26 cellular contexts compared by ENCODE assay signal in the genomic region with DNA sequence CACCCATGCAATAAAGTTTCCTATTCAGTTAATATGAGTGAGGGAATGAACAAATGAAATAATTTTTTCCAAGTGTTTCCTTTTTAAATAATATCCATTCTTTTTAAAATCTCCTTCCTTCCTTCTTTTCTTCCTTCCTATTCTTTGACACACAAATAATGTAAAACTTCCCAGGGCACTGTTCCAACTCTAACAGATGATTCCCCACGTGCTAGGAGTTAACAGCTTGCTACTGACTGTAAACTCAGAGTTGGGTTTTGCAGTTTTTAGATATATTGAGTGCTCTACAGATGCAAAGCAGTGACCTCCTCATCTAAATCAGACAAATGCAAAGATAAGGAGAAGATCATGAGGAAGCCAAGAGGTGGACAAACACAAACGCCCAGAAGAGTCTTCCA. TPM values are rescaled to one million over a fixed set of nuclear protein-coding genes. Genes with fewer than 3 reads are reported as not detected.
DNase-seq lines count a peak whose midpoint lies in the region; ATAC-seq, FAIRE-seq and TF ChIP-seq lines count a peak whose summit lies in the region.
"Had no signal": no experiment of that assay in that cellular context is flagged by ENCODE, and none has a peak within 500 bp of the region (broad histone marks: within the 10 kb centered on the region; RNA-seq: fewer than 3 reads in every experiment).

No MANE protein-coding gene starts in this region.

- no peak overlapping the region for H2AK5ac ChIP-seq in H1 (ENCODE audit: low read depth, low read length)

- H3K79me1 ChIP-seq in H1 (ENCODE audit: low read depth, low read length) = no peaks in the 10 kb centered on the region

- POLR2A ChIA-PET in Caco-2 (lab: Charles Lee) (interaction anchor here (1.0 to 1.5 kb wide), 2 partner anchors 53 to 54 kb away, joined by 3 to 4 read pairs; partner anchors contain the start of gene POU2F1), H1 (lab: Charles Lee; ENCODE audit: partially characterized antibody) (interaction anchor here (1.1 to 2.4 kb wide), 4 partner anchors 29 to 106 kb away, joined by 3 to 26 read pairs (median 4); partner anchors contain the start of gene POU2F1)

- no peak for TF ChIP-seq RAD21 in H1 (IDR thresholded peaks at IDR 0.05 in 1 of 2, conservative IDR thresholded peaks at IDR 0.05 in 1 of 2; ENCODE audit: low read depth in 2 of 2, low read length in 2 of 2)

- H2BK15ac ChIP-seq in H1 (ENCODE audit: low read length) = 0 out of 2 replicates have a peak overlapping the region, but pooled peaks have one; percentile 0

- H3K9me3 Mint-ChIP-seq in Caco-2 (ENCODE audit: unreplicated experiment) = peaks cover 38% of the 10 kb centered on the region
- H3K9me3 Mint-ChIP-seq in nephron progenitor cell = peaks cover 15% of the 10 kb centered on the region
- H3K9me3 Mint-ChIP-seq: activated T-helper 1 cell treated with anti-CD3 and anti-CD28 coated beads, Interleukin-12 subunit alpha, Interleukin-12 subunit beta, Interleukin-2, Interleukin-4 antibody, amounts not matched to agents 30 ng/mL and 10 ng/mL and 1 ng/mL, durations not matched to agents 14 hours and 24 hours and 36 hours; central memory CD8-positive, alpha-beta T cell; T-helper 1 cell treated with Interleukin-12 subunit alpha and Interleukin-12 subunit beta and Interleukin-4 antibody, amounts not matched to agents 30 μg/mL and 1 μg/mL, for 36 hours had no signal

- H4K20me1 ChIP-seq in H1 (replicated peaks in 1 of 2; ENCODE audit: control insufficient read depth in 1 of 2, insufficient read depth in 2 of 2, low read length in 2 of 2) = no peaks in the 10 kb centered on the region

- no peaks in the 10 kb centered on the region for H3K36me3 ChIP-seq in Caco-2 (ENCODE audit: control insufficient read depth, insufficient read depth, low read length)
- H3K36me3 ChIP-seq in H1 (ENCODE audit: control insufficient read depth in 2 of 4, insufficient read depth in 4 of 4, low read length in 3 of 4) = no peaks in the 10 kb centered on the region
- H3K36me3 ChIP-seq: lower lobe of right lung, ovary, SJSA1, upper lobe of right lung had no signal

- DNase-seq in Caco-2 (no peak), NCI-H1694 (lab: John Stamatoyannopoulos, UW) (peak; percentile 77), H1 (ENCODE audit: low read depth in 1 of 2, low spot score in 2 of 2) (no peak), nephron progenitor cell (no peak), foreskin fibroblast (no peak), SW480 (ENCODE audit: low spot score) (no peak), NCI-H2227 treated with DMSO at 0.1 percent for 48 hours (lab: John Stamatoyannopoulos, UW) (no peak)
- DNase-seq: activated CD4-positive, alpha-beta T cell treated with anti-CD3 and anti-CD28 coated beads, Interleukin-2, amount 10 ng/mL, durations not matched to agents 7 days and 5 days; activated CD8-positive, alpha-beta memory T cell treated with anti-CD3 and anti-CD28 coated beads, Interleukin-2, amount 10 ng/mL, durations not matched to agents 7 days and 5 days; activated naive CD4-positive, alpha-beta T cell treated with anti-CD3 and anti-CD28 coated beads, Interleukin-2, amount 50 U/mL, for 16 hours; anterior cingulate cortex; effector CD4-positive, alpha-beta T cell; foreskin melanocyte; GDM1; hippocampal formation; lower lobe of right lung; ovary; right cardiac atrium; upper lobe of right lung had no signal

- H3K27me3 Mint-ChIP-seq in Caco-2 (ENCODE audit: insufficient read depth, unreplicated experiment) = no peaks in the 10 kb centered on the region
- H3K27me3 Mint-ChIP-seq in nephron progenitor cell (ENCODE audit: low read depth, poor library complexity) = peaks cover 8% of the 10 kb centered on the region

- no peak overlapping the region for H3K9ac ChIP-seq in H1 (replicated peaks in 1 of 4; ENCODE audit: extremely low read depth in 1 of 4, low read depth in 3 of 4, low read length in 3 of 4)

- peak overlapping the region; percentile 26; the same call in 1 of the 2 replicates for H2BK5ac ChIP-seq in H1 (ENCODE audit: low read depth, low read length)

- no peak overlapping the region for H3K56ac ChIP-seq in H1 (replicated peaks; ENCODE audit: insufficient read length, low read depth, low read length)

- 0 out of 2 replicates have a peak overlapping the region, but pooled peaks have one; percentile 95 for H2BK12ac ChIP-seq in H1 (ENCODE audit: low read depth, low read length)

- H3K79me2 ChIP-seq in H1 (ENCODE audit: control insufficient read depth in 1 of 2, insufficient read depth in 2 of 2, low read length in 2 of 2) = no peaks in the 10 kb centered on the region

- no peak for TF ChIP-seq POLR2A in H1 (IDR thresholded peaks at IDR 0.05; ENCODE audit: control extremely low read depth in 1 of 2, low read depth in 2 of 2, low read length in 2 of 2)

- no peak overlapping the region for H3K14ac ChIP-seq in H1 (ENCODE audit: insufficient read length)

- H3K4me1 Mint-ChIP-seq in Caco-2 (ENCODE audit: low read depth, unreplicated experiment) (peaks cover 15% of the 10 kb centered on the region), nephron progenitor cell (peaks cover 81% of the 10 kb centered on the region)
- H3K4me1 Mint-ChIP-seq: central memory CD8-positive, alpha-beta T cell had no signal

- H3K18ac ChIP-seq in H1 (ENCODE audit: extremely low read depth, low read length) = peak overlapping the region; percentile 17; the same call in 1 of the 2 replicates

- H3K23me2 ChIP-seq in H1 (ENCODE audit: low read depth, low read length) = peaks cover 3% of the 10 kb centered on the region; the same call in 1 of the 2 replicates

- no peak overlapping the region for H3K4me3 ChIP-seq in Caco-2 (ENCODE audit: low read depth, low read length)
- H3K4me3 ChIP-seq in H1 (ENCODE audit: extremely low read depth in 1 of 4, insufficient read depth in 2 of 4, low read depth in 3 of 4, low read length in 4 of 4) = no peak overlapping the region
- no peak overlapping the region for H3K4me3 ChIP-seq in foreskin fibroblast (ENCODE audit: low read depth in 1 of 2, low read length in 2 of 2)
- H3K4me3 ChIP-seq: A549, lower lobe of right lung, ovary, SJSA1, upper lobe of right lung had no signal

- intact Hi-C loops in Caco-2 (cut with micrococcal nuclease; ENCODE audit: unreplicated experiment) = no loop called here

- no peak for TF ChIP-seq EP300 in H1 (IDR thresholded peaks at IDR 0.05; ENCODE audit: borderline replicate concordance in 1 of 2, low read depth in 2 of 2, low read length in 2 of 2)

- H3K4me2 ChIP-seq in H1 (ENCODE audit: insufficient read depth in 1 of 2, low read depth in 2 of 2, low read length in 2 of 2) = peak overlapping the region; percentile 50 to 55; a peak in 3 of 4 replicates
- H3K4me2 ChIP-seq: A549 had no signal

- no TSS peak for BruUV-seq in Caco-2 (replicated peaks; lab: Mats Ljungman, UMichigan)

- FAIRE-seq in H1 (lab: Jason Lieb, UNC) = no peak
- FAIRE-seq: A549, RCC 7860 had no signal

- no peak overlapping the region for H4K5ac ChIP-seq in H1 (ENCODE audit: insufficient read length, low read depth, low read length)

- no peak overlapping the region for H4K8ac ChIP-seq in H1 (ENCODE audit: extremely low read depth, insufficient read depth, low read length)

- no peak for ATAC-seq in GM18511 (IDR thresholded peaks at IDR 0.05; ENCODE audit: unreplicated experiment)
- ATAC-seq: A549; activated CD8-positive, alpha-beta memory T cell treated with anti-CD3 and anti-CD28 coated beads, Interleukin-2, amount 10 ng/mL, durations not matched to agents 7 days and 5 days; lower lobe of right lung had no signal

- H3K4me1 ChIP-seq in Caco-2 (peaks cover 16% of the 10 kb centered on the region), H1 (replicated peaks in 1 of 4; ENCODE audit: control insufficient read depth in 3 of 4, insufficient read depth in 4 of 4, low read length in 3 of 4) (peaks cover 6 to 28% (median 23%) of the 10 kb centered on the region in 4 experiments)
- H3K4me1 ChIP-seq: A549, lower lobe of right lung, upper lobe of right lung had no signal

- H2BK20ac ChIP-seq in H1 (ENCODE audit: low read length) = peak overlapping the region; percentile 91; the same call in 1 of the 2 replicates

- peaks cover 12% of the 10 kb centered on the region for H3K9me3 ChIP-seq in Caco-2
- no peaks in the 10 kb centered on the region for H3K9me3 ChIP-seq in H1 (ENCODE audit: insufficient read depth in 2 of 2, low read depth in 1 of 2, low read length in 1 of 2)
- H3K9me3 ChIP-seq: A549, lower lobe of right lung, ovary, SJSA1, upper lobe of right lung had no signal

- CTCF ChIA-PET in Caco-2 (lab: Charles Lee) (interaction anchor here (2.3 kb wide), 1 partner anchor 54 kb away, joined by 13 read pairs; the partner anchor contains the start of gene POU2F1), H1 (lab: Charles Lee; ENCODE audit: partially characterized antibody) (interaction anchor here (1.2 to 1.4 kb wide), 2 partner anchors 53 to 100 kb away, joined by 4 read pairs; no protein-coding TSS in a partner anchor)

- H2AFZ ChIP-seq in H1 (ENCODE audit: low read length) = no peak overlapping the region; the same call in 1 of the 2 replicates

- TF ChIP-seq CTCF in Caco-2 (IDR thresholded peaks at IDR 0.05; ENCODE audit: insufficient read depth in 1 of 2, low read depth in 1 of 2, low read length in 1 of 2, severe bottlenecking in 1 of 2, unreplicated experiment in 1 of 2) (no peak), H1 (IDR thresholded peaks at IDR 0.05; ENCODE audit: control extremely low read depth in 1 of 3, insufficient read depth in 1 of 3, low read depth in 1 of 3, low read length in 3 of 3) (no peak), nephron progenitor cell (IDR thresholded peaks at IDR 0.05) (no peak), foreskin fibroblast (IDR thresholded peaks at IDR 0.05; ENCODE audit: low read depth, low read length) (no peak)

- no peak overlapping the region for H3K27ac ChIP-seq in H1 (ENCODE audit: low read depth, low read length)
- H3K27ac ChIP-seq: A549, lower lobe of right lung, ovary, SJSA1, upper lobe of right lung had no signal

- H3K4ac ChIP-seq in H1 (replicated peaks; ENCODE audit: insufficient read length, low read depth, low read length) = no peak overlapping the region

- 49% methylated on average over 2 of the region's 2 CpGs; no CpG with 5 or more reads in 1 of the 2 experiments for WGBS in H1 (ENCODE audit: extremely low coverage in 1 of 2, insufficient coverage in 1 of 2, insufficient read length in 1 of 2, insufficient replicate concordance in 2 of 2, low coverage in 1 of 2, low lambda C conversion rate in 2 of 2, missing lambda C conversion rate in 1 of 2), 2 experiments

- no peak overlapping the region for H3K23ac ChIP-seq in H1 (ENCODE audit: insufficient read length)

- no peak overlapping the region for H3K27ac Mint-ChIP-seq in Caco-2 (ENCODE audit: unreplicated experiment)
- peak overlapping the region; percentile 99 for H3K27ac Mint-ChIP-seq in nephron progenitor cell
- H3K27ac Mint-ChIP-seq: activated CD4-positive, alpha-beta T cell treated with anti-CD3 and anti-CD28 coated beads, Interleukin-2, amount 10 ng/mL, durations not matched to agents 7 days and 5 days; activated CD8-positive, alpha-beta memory T cell treated with anti-CD3 and anti-CD28 coated beads, Interleukin-2, amount 10 ng/mL, durations not matched to agents 7 days and 5 days; activated T-helper 1 cell treated with anti-CD3 and anti-CD28 coated beads, Interleukin-12 subunit alpha, Interleukin-12 subunit beta, Interleukin-2, Interleukin-4 antibody, amounts not matched to agents 30 ng/mL and 10 ng/mL and 1 ng/mL, durations not matched to agents 14 hours and 24 hours and 36 hours; T-helper 1 cell treated with Interleukin-12 subunit alpha and Interleukin-12 subunit beta and Interleukin-4 antibody, amounts not matched to agents 30 μg/mL and 1 μg/mL, for 36 hours had no signal

- H4K91ac ChIP-seq in H1 (replicated peaks; ENCODE audit: insufficient read length, low read length) = peak overlapping the region; percentile 12

- H3K36me3 Mint-ChIP-seq in Caco-2 (ENCODE audit: insufficient read depth, unreplicated experiment) = peaks cover 9% of the 10 kb centered on the region
- H3K36me3 Mint-ChIP-seq in nephron progenitor cell (ENCODE audit: low read depth) = peaks cover 5% of the 10 kb centered on the region
- H3K36me3 Mint-ChIP-seq: activated CD8-positive, alpha-beta memory T cell treated with anti-CD3 and anti-CD28 coated beads, Interleukin-2, amount 10 ng/mL, durations not matched to agents 7 days and 5 days had no signal

- H3K4me3 Mint-ChIP-seq in Caco-2 (ENCODE audit: unreplicated experiment) (peak overlapping the region; percentile 5), nephron progenitor cell (peak overlapping the region; percentile 81)
- H3K4me3 Mint-ChIP-seq: activated CD4-positive, alpha-beta T cell treated with anti-CD3 and anti-CD28 coated beads, Interleukin-2, amount 10 ng/mL, durations not matched to agents 7 days and 5 days; activated CD8-positive, alpha-beta memory T cell treated with anti-CD3 and anti-CD28 coated beads, Interleukin-2, amount 10 ng/mL, durations not matched to agents 7 days and 5 days; activated T-helper 1 cell treated with anti-CD3 and anti-CD28 coated beads, Interleukin-12 subunit alpha, Interleukin-12 subunit beta, Interleukin-2, Interleukin-4 antibody, amounts not matched to agents 30 ng/mL and 10 ng/mL and 1 ng/mL, durations not matched to agents 14 hours and 24 hours and 36 hours; central memory CD8-positive, alpha-beta T cell; T-helper 1 cell treated with Interleukin-12 subunit alpha and Interleukin-12 subunit beta and Interleukin-4 antibody, amounts not matched to agents 30 μg/mL and 1 μg/mL, for 36 hours had no signal

- H2BK120ac ChIP-seq in H1 (replicated peaks; ENCODE audit: low read depth, low read length) = peak overlapping the region; percentile 44

- H3K27me3 ChIP-seq in Caco-2 (replicated peaks; ENCODE audit: control insufficient read depth, insufficient read depth, low read length) (no peaks in the 10 kb centered on the region), H1 (replicated peaks in 1 of 4; ENCODE audit: control insufficient read depth in 3 of 4, extremely low read depth in 1 of 4, insufficient read depth in 3 of 4, low read length in 3 of 4) (no peaks in the 10 kb centered on the region)
- H3K27me3 ChIP-seq: ovary, SJSA1 had no signal

RNA-seq across cellular contexts. Expression of gene POU2F1, which starts 54.0 kb away (rescaled TPM):
- 28.3 and 29.6 TPM in 2 replicates for total RNA-seq in Caco-2 (2022)
- total RNA-seq in H1 (2021; fragmentation: NEBNext Ultra II Directional; extraction: Animal tissue kit (Norgen Biotek cat#: 25700)) = 55.1 and 57.2 TPM in 2 replicates
- polyA plus RNA-seq in H1 (2011; rRNA removed) = 36.2 and 37.0 TPM in 2 replicates
- 24.6 TPM for polyA plus RNA-seq in H1 (2011; cell fraction: cytosol; rRNA removed)
- 87.2 TPM for polyA plus RNA-seq in H1 (2011; cell fraction: nucleus; rRNA removed)
- 15.4 to 21.5 TPM (median 17.3 TPM) in 4 replicates for polyA plus RNA-seq in H1 (2012, experiment 1 of 2)
- 1.7 TPM for polyA plus RNA-seq in H1 (2012, experiment 2 of 2)
- polyA plus RNA-seq in H1 (2013, experiment 1 of 2) = 26.5 TPM
- 21.6 TPM for polyA plus RNA-seq in H1 (2013, experiment 2 of 2)
- polyA minus RNA-seq in H1 (2011; rRNA and poly(A)+ RNA removed) = 151 and 160 TPM in 2 replicates
- 30.0 TPM for polyA minus RNA-seq in H1 (2011; cell fraction: cytosol; rRNA and poly(A)+ RNA removed)
- polyA minus RNA-seq in H1 (2011; cell fraction: nucleus; rRNA and poly(A)+ RNA removed) = 113 TPM
